25 cellular contexts compared by ENCODE assay signal in the genomic region with DNA sequence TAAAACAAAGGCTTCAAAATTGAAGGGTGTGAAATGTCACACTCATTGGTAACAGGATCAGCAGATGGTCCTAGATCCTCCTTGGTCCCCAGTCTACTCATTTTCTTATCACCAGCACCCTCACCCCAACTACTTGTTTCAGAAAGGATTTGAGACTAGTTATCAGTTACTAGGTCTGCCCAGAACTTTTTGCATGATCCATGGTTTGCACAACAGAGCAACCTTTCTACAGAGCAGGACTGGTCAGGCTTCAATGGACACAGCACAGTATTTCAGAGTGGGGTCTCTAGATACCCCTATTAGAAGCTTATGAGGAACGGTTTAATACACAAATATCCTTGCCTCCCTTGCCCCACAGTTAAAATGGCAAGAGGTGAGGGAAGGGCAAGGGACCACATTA. TPM values are rescaled to one million over a fixed set of nuclear protein-coding genes. Genes with fewer than 3 reads are reported as not detected.
DNase-seq lines count a peak whose midpoint lies in the region; ATAC-seq, FAIRE-seq and TF ChIP-seq lines count a peak whose summit lies in the region.
"Had no signal": no experiment of that assay in that cellular context is flagged by ENCODE, and none has a peak within 500 bp of the region (broad histone marks: within the 10 kb centered on the region; RNA-seq: fewer than 3 reads in every experiment).

No MANE protein-coding gene starts in this region.

- DNase-seq in activated CD4-positive, alpha-beta T cell treated with anti-CD3 and anti-CD28 coated beads for 36 hours = no peak
- DNase-seq in activated CD4-positive, alpha-beta T cell treated with anti-CD3 and anti-CD28 coated beads, Interleukin-2, amount 50 U/mL, for 48 hours = no peak
- DNase-seq in activated naive CD4-positive, alpha-beta T cell treated with anti-CD3 and anti-CD28 coated beads, Interleukin-2, amount 50 U/mL, for 72 hours (ENCODE audit: low spot score in 2 of 2) = no peak
- DNase-seq in activated naive CD4-positive, alpha-beta T cell (lab: John Stamatoyannopoulos, UW) = no peak
- DNase-seq in keratinocyte (ENCODE audit: low read depth, low spot score) = no peak
- no peak for DNase-seq in germinal center (ENCODE audit: low spot score)
- DNase-seq in NCI-H2029 (lab: John Stamatoyannopoulos, UW) = no peak
- DNase-seq: C1 segment of cervical spinal cord; GM23248; H9; HFFc6; KG1; NCI-H1092 treated with DMSO at 0.1 percent for 48 hours; NCI-H1436 treated with DMSO at 0.1 percent for 48 hours; NCI-H1930; NCI-H2227 treated with DMSO at 0.1 percent for 48 hours; NCI-H510A; NCI-H748 treated with DMSO at 0.1 percent for 48 hours; NK-92 treated with Interleukin-12 subunit alpha and Interleukin-12 subunit beta, amount 100 ng/mL, for 24 hours; SHP77 treated with DMSO at 0.1 percent for 48 hours had no signal

- no peak overlapping the region for H3K27ac ChIP-seq in keratinocyte (ENCODE audit: control insufficient read depth, insufficient read depth, low read length)
- H3K27ac ChIP-seq: 22Rv1, GM23248, RWPE1 had no signal

- H3K9me1 ChIP-seq in keratinocyte (ENCODE audit: control insufficient read depth, extremely low read depth, insufficient read depth, low read length) = no peaks in the 10 kb centered on the region

- peak; percentile 5 for FAIRE-seq in keratinocyte (lab: Jason Lieb, UNC)
- FAIRE-seq: G401.6, GM18507 had no signal

- H3K27ac Mint-ChIP-seq in activated CD4-positive, alpha-beta T cell treated with anti-CD3 and anti-CD28 coated beads for 36 hours = peak overlapping the region; percentile 51
- peak overlapping the region; percentile 11 to 48 for H3K27ac Mint-ChIP-seq in activated naive CD4-positive, alpha-beta T cell treated with anti-CD3 and anti-CD28 coated beads, Interleukin-2, amount 50 U/mL, for 72 hours

- no peaks in the 10 kb centered on the region for H3K27me3 ChIP-seq in keratinocyte (ENCODE audit: control insufficient read depth, extremely low read depth, insufficient read depth, low read length)

- no peak overlapping the region for H3K9ac ChIP-seq in keratinocyte (ENCODE audit: control insufficient read depth, extremely low read depth, insufficient read depth, low read length)
- H3K9ac ChIP-seq: GM23248 had no signal

- H3K4me3 ChIP-seq in keratinocyte (ENCODE audit: control insufficient read depth in 2 of 3, extremely low read depth in 1 of 3, insufficient read depth in 2 of 3, low read depth in 1 of 3, low read length in 3 of 3) = no peak overlapping the region
- H3K4me3 ChIP-seq: GM23248 had no signal

- TF ChIP-seq CTCF in keratinocyte (optimal IDR thresholded peaks at IDR 0.05 in 1 of 3, IDR thresholded peaks at IDR 0.05 in 1 of 3, conservative IDR thresholded peaks at IDR 0.05 in 1 of 3; ENCODE audit: extremely low read depth in 1 of 3, insufficient read depth in 2 of 3, low read length in 3 of 3) = no peak

- no peaks in the 10 kb centered on the region for H4K20me1 ChIP-seq in keratinocyte (ENCODE audit: control insufficient read depth, extremely low read depth, insufficient read depth, low read length)

- POLR2A ChIA-PET in activated CD4-positive, alpha-beta T cell treated with anti-CD3 and anti-CD28 coated beads for 36 hours (lab: Charles Lee) = no interaction called here

- no peak for ATAC-seq in activated CD4-positive, alpha-beta T cell treated with anti-CD3 and anti-CD28 coated beads for 36 hours
- no peak for ATAC-seq in activated naive CD4-positive, alpha-beta T cell treated with anti-CD3 and anti-CD28 coated beads, Interleukin-2, amount 50 U/mL, for 72 hours
- no peak for ATAC-seq in HG03108 (IDR thresholded peaks at IDR 0.05; ENCODE audit: unreplicated experiment)

- peaks cover 65% of the 10 kb centered on the region for H3K36me3 Mint-ChIP-seq in activated CD4-positive, alpha-beta T cell treated with anti-CD3 and anti-CD28 coated beads for 36 hours (ENCODE audit: low read depth)
- peaks cover 20 to 48% of the 10 kb centered on the region in 2 donors for H3K36me3 Mint-ChIP-seq in activated naive CD4-positive, alpha-beta T cell treated with anti-CD3 and anti-CD28 coated beads, Interleukin-2, amount 50 U/mL, for 72 hours

- peaks cover 51% of the 10 kb centered on the region for H3K4me1 Mint-ChIP-seq in activated CD4-positive, alpha-beta T cell treated with anti-CD3 and anti-CD28 coated beads for 36 hours

- H3K4me2 ChIP-seq in keratinocyte (ENCODE audit: control insufficient read depth, extremely low read depth, insufficient read depth, low read depth, low read length) = no peak overlapping the region

- peaks cover 29% of the 10 kb centered on the region for H3K79me2 ChIP-seq in keratinocyte (ENCODE audit: control insufficient read depth, insufficient read depth, low read length)

- no peaks in the 10 kb centered on the region for H3K9me3 ChIP-seq in keratinocyte (ENCODE audit: control insufficient read depth, low read depth, low read length)

- no peak overlapping the region for H2AFZ ChIP-seq in keratinocyte (ENCODE audit: control insufficient read depth, low read length)
- H2AFZ ChIP-seq: GM23248 had no signal

- no peak overlapping the region for H3K4me3 Mint-ChIP-seq in activated CD4-positive, alpha-beta T cell treated with anti-CD3 and anti-CD28 coated beads for 36 hours
- H3K4me3 Mint-ChIP-seq: H9, HFFc6 had no signal

- H3K36me3 ChIP-seq in keratinocyte (ENCODE audit: control insufficient read depth in 2 of 2, extremely low read depth in 1 of 2, insufficient read depth in 2 of 2, low read length in 2 of 2) = peaks cover 30 to 35% of the 10 kb centered on the region in 2 experiments

- CTCF ChIA-PET in activated CD4-positive, alpha-beta T cell treated with anti-CD3 and anti-CD28 coated beads for 36 hours (lab: Charles Lee) = interaction anchor here (0.6 to 1.2 kb wide), 2 partner anchors 16 to 132 kb away, joined by 3 to 4 read pairs; no protein-coding TSS in a partner anchor

- H3K4me1 ChIP-seq in keratinocyte (ENCODE audit: control insufficient read depth, extremely low read depth, insufficient read depth, low read length) = peaks cover 22% of the 10 kb centered on the region

- no peaks in the 10 kb centered on the region for H3K27me3 Mint-ChIP-seq in activated CD4-positive, alpha-beta T cell treated with anti-CD3 and anti-CD28 coated beads for 36 hours

- no peaks in the 10 kb centered on the region for H3K9me3 Mint-ChIP-seq in activated CD4-positive, alpha-beta T cell treated with anti-CD3 and anti-CD28 coated beads for 36 hours (ENCODE audit: low read depth)
- no peaks in the 10 kb centered on the region for H3K9me3 Mint-ChIP-seq in activated naive CD4-positive, alpha-beta T cell treated with anti-CD3 and anti-CD28 coated beads, Interleukin-2, amount 50 U/mL, for 72 hours
- H3K9me3 Mint-ChIP-seq: H9, HFFc6 had no signal

- intact Hi-C loops in activated CD4-positive, alpha-beta T cell treated with anti-CD3 and anti-CD28 coated beads for 36 hours (cut with DNase I, micrococcal nuclease) = loop anchor here in 1 of 2 experiments (5.0 kb wide), 1 partner anchor 262 kb away; no protein-coding TSS in a partner anchor

- dilution Hi-C loops in keratinocyte (cut with MboI; ENCODE audit: extremely low pct_ligation_motif_present, low sequenced_read_pairs) = no loop called here

RNA-seq across cellular contexts. Expression of a gene that starts 25.6 kb away (rescaled TPM):
- total RNA-seq in activated CD4-positive, alpha-beta T cell treated with anti-CD3 and anti-CD28 coated beads for 36 hours = 10 to 100 TPM; 21.1 to 22.0 TPM
- total RNA-seq in activated naive CD4-positive, alpha-beta T cell treated with anti-CD3 and anti-CD28 coated beads, Interleukin-2, amount 50 U/mL, for 72 hours = 10 to 100 TPM; 27.3 to 29.4 TPM
- polyA plus RNA-seq in keratinocyte = 7.1 to 14.3 TPM (median 8.3 TPM) in 3 replicates
- 21.4 TPM for polyA plus RNA-seq in keratinocyte (2011; ENCODE audit: low read depth)
- 10.2 and 12.3 TPM in 2 replicates for polyA plus RNA-seq in keratinocyte (2011; cell fraction: cytosol; rRNA removed)
- 23.6 and 25.3 TPM in 2 replicates for polyA plus RNA-seq in keratinocyte (2011; cell fraction: nucleus; rRNA removed)
- 24.5 and 29.2 TPM in 2 replicates for polyA plus RNA-seq in keratinocyte (2012; ENCODE audit: low replicate concordance)
- 3.9 to 16.3 TPM (median 9.0 TPM) in 3 replicates for polyA minus RNA-seq in keratinocyte
- 13.4 TPM for polyA minus RNA-seq in keratinocyte (2011; cell fraction: cytosol; rRNA and poly(A)+ RNA removed)
- polyA minus RNA-seq in keratinocyte (2011; cell fraction: nucleus; rRNA and poly(A)+ RNA removed) = 25.6 and 29.1 TPM in 2 replicates

RNA-seq across cellular contexts. Expression of a gene that starts 25.7 kb away (rescaled TPM):
- total RNA-seq in activated CD4-positive, alpha-beta T cell treated with anti-CD3 and anti-CD28 coated beads for 36 hours = 10 to 100 TPM; 11.2 to 11.7 TPM
- total RNA-seq in activated naive CD4-positive, alpha-beta T cell treated with anti-CD3 and anti-CD28 coated beads, Interleukin-2, amount 50 U/mL, for 72 hours = 10 to 100 TPM in 1 of 2 donors, 1 to 10 TPM in 1; 8.8 to 26.2 TPM
- polyA plus RNA-seq in keratinocyte = 41.9 to 47.1 TPM (median 43.4 TPM) in 3 replicates
- polyA plus RNA-seq in keratinocyte (2011; ENCODE audit: low read depth) = 49.8 TPM
- polyA plus RNA-seq in keratinocyte (2011; cell fraction: cytosol; rRNA removed) = 34.4 and 47.7 TPM in 2 replicates
- polyA plus RNA-seq in keratinocyte (2011; cell fraction: nucleus; rRNA removed) = 20.4 and 25.9 TPM in 2 replicates
- polyA plus RNA-seq in keratinocyte (2012; ENCODE audit: low replicate concordance) = 21.6 and 37.5 TPM in 2 replicates
- 7.3 to 20.1 TPM (median 19.1 TPM) in 3 replicates for polyA minus RNA-seq in keratinocyte
- 31.7 TPM for polyA minus RNA-seq in keratinocyte (2011; cell fraction: cytosol; rRNA and poly(A)+ RNA removed)
- 1.5 and 6.3 TPM in 2 replicates for polyA minus RNA-seq in keratinocyte (2011; cell fraction: nucleus; rRNA and poly(A)+ RNA removed)
